ENCODE assay signal across 9 cellular contexts in the genomic region with DNA sequence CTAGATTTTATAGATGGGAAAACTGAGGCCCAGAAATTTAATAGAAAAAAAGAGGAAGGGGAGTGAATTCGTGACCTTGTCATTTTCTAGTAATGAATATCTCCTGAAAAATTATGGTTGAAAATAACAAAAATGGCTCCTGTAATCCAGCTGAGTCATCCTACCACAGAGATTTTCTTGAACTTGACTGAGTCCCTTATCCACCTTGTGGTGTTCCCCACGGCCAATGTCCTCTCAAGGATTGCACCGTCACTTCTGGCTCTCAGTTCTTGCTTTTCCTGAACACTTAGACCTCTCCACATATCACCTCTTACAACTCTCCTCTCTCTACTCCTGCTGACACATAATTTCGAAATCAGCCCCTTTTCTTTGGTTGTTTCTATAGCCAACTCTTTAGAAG. TPM values are rescaled to one million over a fixed set of nuclear protein-coding genes. Genes with fewer than 3 reads are reported as not detected.
DNase-seq lines count a peak whose midpoint lies in the region; ATAC-seq and TF ChIP-seq lines count a peak whose summit lies in the region.
"Had no signal": no experiment of that assay in that cellular context is flagged by ENCODE, and none has a peak within 500 bp of the region (broad histone marks: within the 10 kb centered on the region; RNA-seq: fewer than 3 reads in every experiment).

No MANE protein-coding gene starts in this region.

- peak overlapping the region; percentile 95 for H3K27ac ChIP-seq in left ventricle myocardium inferior (replicated peaks)
- no peak overlapping the region for H3K27ac ChIP-seq in PC-9
- no peak overlapping the region for H3K27ac ChIP-seq in MM.1S (ENCODE audit: low read length)

- H3K36me3 Mint-ChIP-seq in type B pancreatic cell, result no peaks in the 10 kb centered on the region

- H3K4me1 Mint-ChIP-seq in type B pancreatic cell (ENCODE audit: unreplicated experiment), result peaks cover 17% of the 10 kb centered on the region

- peaks cover 82% of the 10 kb centered on the region for H3K4me1 ChIP-seq in left ventricle myocardium inferior
- peaks cover 16% of the 10 kb centered on the region for H3K4me1 ChIP-seq in PC-9 (replicated peaks; ENCODE audit: insufficient read depth)
- 0 out of 2 replicates have a peak, but pooled peaks cover 8% of the 10 kb centered on the region for H3K4me1 ChIP-seq in MM.1S (ENCODE audit: low read length)

- intact Hi-C loops in left ventricle myocardium inferior (cut with micrococcal nuclease), result no loop called here
- intact Hi-C loops in Right ventricle myocardium superior (cut with DNase I), result no loop called here
- intact Hi-C loops in PC-9 (cut with micrococcal nuclease; ENCODE audit: unreplicated experiment), result loop anchor here (10.0 kb wide), 1 partner anchor 174 kb away; no protein-coding TSS in a partner anchor

- TF ChIP-seq CTCF in left ventricle myocardium inferior (IDR thresholded peaks at IDR 0.05; ENCODE audit: borderline replicate concordance), result no peak
- TF ChIP-seq CTCF in PC-9 (conservative IDR thresholded peaks at IDR 0.05), result no peak
- TF ChIP-seq CTCF in type B pancreatic cell (conservative IDR thresholded peaks at IDR 0.05), result no peak
- TF ChIP-seq CTCF in MM.1S (IDR thresholded peaks at IDR 0.05; ENCODE audit: low read length), result no peak

- H3K9me2 ChIP-seq in PC-9 (ENCODE audit: insufficient read depth) (no peaks in the 10 kb centered on the region), MM.1S (replicated peaks; ENCODE audit: insufficient read depth, low read length) (no peaks in the 10 kb centered on the region)

- H3K4me2 ChIP-seq in PC-9 (no peak overlapping the region; the same call in 1 of the 2 replicates), MM.1S (ENCODE audit: low read depth, low read length) (no peak overlapping the region)

- H3K4me3 ChIP-seq in left ventricle myocardium inferior (peak overlapping the region; percentile 89), PC-9 (0 out of 2 replicates have a peak overlapping the region, but pooled peaks have one; percentile 99), MM.1S (ENCODE audit: low read length) (no peak overlapping the region)

- no peak for ATAC-seq in Right ventricle myocardium superior (ENCODE audit: poor library complexity)
- no peak for ATAC-seq in GM18502 (IDR thresholded peaks at IDR 0.05; ENCODE audit: poor library complexity, unreplicated experiment)

- H3F3A ChIP-seq in PC-9 (ENCODE audit: insufficient read depth, low read depth), result no peaks in the 10 kb centered on the region
- H3F3A ChIP-seq in MM.1S (ENCODE audit: insufficient read depth, low read length), result no peaks in the 10 kb centered on the region

- DNase-seq in left ventricle myocardium inferior (no peak), Right ventricle myocardium superior (no peak), PC-9 (peak in 1 of 2 experiments; percentile 4), erythroblast (lab: John Stamatoyannopoulos, UW) (peak; percentile 82 to 86), type B pancreatic cell (ENCODE audit: extremely low spot score, unreplicated experiment) (no peak), COLO668 (lab: John Stamatoyannopoulos, UW; ENCODE audit: unreplicated experiment) (no peak), MM.1S (no peak)
- DNase-seq: NCI-H510A had no signal

- H2AFZ ChIP-seq in PC-9, result no peak overlapping the region; the same call in 1 of the 2 replicates
- H2AFZ ChIP-seq in MM.1S (ENCODE audit: low read length), result no peak overlapping the region

- no peaks in the 10 kb centered on the region for H3K9me3 Mint-ChIP-seq in type B pancreatic cell

- peak overlapping the region; percentile 66 for H3K4me3 Mint-ChIP-seq in type B pancreatic cell

- no TSS peak for BruUV-seq in PC-9 (replicated peaks; lab: Mats Ljungman, UMichigan)

- POLR2A ChIA-PET in PC-9 (lab: Charles Lee; ENCODE audit: unreplicated experiment), result no interaction called here

- H4K20me1 ChIP-seq in PC-9 (ENCODE audit: insufficient read depth), result no peaks in the 10 kb centered on the region
- no peaks in the 10 kb centered on the region for H4K20me1 ChIP-seq in MM.1S (ENCODE audit: insufficient read depth, low read length)

- CTCF ChIA-PET in PC-9 (lab: Charles Lee), result no interaction called here

- no peak overlapping the region for H3K9ac ChIP-seq in MM.1S (ENCODE audit: low read length)

- no peak for TF ChIP-seq POLR2A in erythroblast (IDR thresholded peaks at IDR 0.05; ENCODE audit: low read length)

- no peaks in the 10 kb centered on the region for H3K27me3 Mint-ChIP-seq in type B pancreatic cell

- peak overlapping the region; percentile 39 for H3K27ac Mint-ChIP-seq in type B pancreatic cell

- H3K36me3 ChIP-seq in left ventricle myocardium inferior, result no peaks in the 10 kb centered on the region
- no peaks in the 10 kb centered on the region for H3K36me3 ChIP-seq in PC-9 (ENCODE audit: low read depth)
- H3K36me3 ChIP-seq in MM.1S (replicated peaks; ENCODE audit: insufficient read depth, low read length), result no peaks in the 10 kb centered on the region

- H3K27me3 ChIP-seq in left ventricle myocardium inferior (ENCODE audit: low read depth) (no peaks in the 10 kb centered on the region), PC-9 (ENCODE audit: insufficient read depth, low read depth) (no peaks in the 10 kb centered on the region), MM.1S (replicated peaks; ENCODE audit: insufficient read depth, low read length) (no peaks in the 10 kb centered on the region)

- H3K9me3 ChIP-seq in left ventricle myocardium inferior (replicated peaks) (no peaks in the 10 kb centered on the region), PC-9 (ENCODE audit: insufficient read depth, low read depth) (no peaks in the 10 kb centered on the region), MM.1S (replicated peaks; ENCODE audit: insufficient read depth, low read length) (no peaks in the 10 kb centered on the region)

- H3K79me2 ChIP-seq in PC-9 (ENCODE audit: low read depth) (no peaks in the 10 kb centered on the region), MM.1S (ENCODE audit: low read length) (peaks cover 20% of the 10 kb centered on the region; the same call in 1 of the 2 replicates)

RNA-seq across cellular contexts. Expression of a gene that starts 1.2 kb away (rescaled TPM):
- total RNA-seq in left ventricle myocardium inferior (46.9 TPM), Right ventricle myocardium superior (37.8 TPM), PC-9 (2021) (11.8 and 14.8 TPM in 2 replicates), type B pancreatic cell (ENCODE audit: low replicate concordance) (9.3 and 20.2 TPM in 2 replicates)

Comparison
In these comparisons a context has a peak if more than half of its experiments do, and no peak if none do; other contexts are left out.
1. DNase-seq: peak in erythroblast (2 of 2); none in left ventricle myocardium inferior (single experiment), Right ventricle myocardium superior (single experiment), type B pancreatic cell (single experiment), COLO668 (single experiment) and MM.1S (single experiment).